ENCODE assay signal across 9 cellular contexts in genomic region chr17:72590382-72590781, GRCh38.
DNase-seq lines count a peak whose midpoint lies in the region; ATAC-seq and TF ChIP-seq lines count a peak whose summit lies in the region.
"Had no signal": no experiment of that assay in that cellular context is flagged by ENCODE, and none has a peak within 500 bp of the region (broad histone marks: within the 10 kb centered on the region; RNA-seq: fewer than 3 reads in every experiment).

No MANE protein-coding gene starts in this region.

- no peaks in the 10 kb centered on the region for H3K9me3 ChIP-seq in breast epithelium
- H3K9me3 ChIP-seq in T-helper 17 cell (ENCODE audit: control insufficient read depth, low read length, poor library complexity, severe bottlenecking): no peaks in the 10 kb centered on the region
- no peaks in the 10 kb centered on the region for H3K9me3 ChIP-seq in SJCRH30 (replicated peaks)

- POLR2A ChIA-PET in MCF 10A (lab: Yijun Ruan, JAX): interaction anchor here (1.2 to 7.8 kb wide), 6 partner anchors 12 to 136 kb away, joined by 3 to 166 read pairs (median 27); no protein-coding TSS in a partner anchor

- H3K27me3 ChIP-seq in breast epithelium: peaks cover 0 to 41% of the 10 kb centered on the region in 2 donors
- no peaks in the 10 kb centered on the region for H3K27me3 ChIP-seq in foreskin keratinocyte
- H3K27me3 ChIP-seq in SJCRH30: peaks cover 4% of the 10 kb centered on the region; the same call in 1 of the 2 replicates

- DNase-seq in MCF 10A (ENCODE audit: unreplicated experiment): peak; percentile 78
- DNase-seq in breast epithelium (ENCODE audit: low spot score in 2 of 2): no peak
- DNase-seq in T-helper 17 cell: no peak
- peak; percentile 52 to 73 for DNase-seq in foreskin keratinocyte
- no peak for DNase-seq in type B pancreatic cell (ENCODE audit: extremely low spot score, unreplicated experiment)
- no peak for DNase-seq in NCI-H2081 treated with DMSO at 0.1 percent for 48 hours (lab: John Stamatoyannopoulos, UW)
- no peak for DNase-seq in SJCRH30
- DNase-seq in NCI-H748 (lab: John Stamatoyannopoulos, UW; ENCODE audit: unreplicated experiment): no peak
- DNase-seq: islet precursor cell had no signal

- peak overlapping the region; percentile 90 for H3K27ac Mint-ChIP-seq in MCF 10A (ENCODE audit: low read depth, unreplicated experiment)
- no peak overlapping the region for H3K27ac Mint-ChIP-seq in T-helper 17 cell
- peak overlapping the region; percentile 98 for H3K27ac Mint-ChIP-seq in type B pancreatic cell

- H3K4me1 Mint-ChIP-seq in MCF 10A (ENCODE audit: insufficient read depth, unreplicated experiment): peaks cover 18% of the 10 kb centered on the region
- H3K4me1 Mint-ChIP-seq in T-helper 17 cell: peaks cover 24% of the 10 kb centered on the region
- peaks cover 32% of the 10 kb centered on the region for H3K4me1 Mint-ChIP-seq in type B pancreatic cell (ENCODE audit: unreplicated experiment)

- H3K4me3 Mint-ChIP-seq in MCF 10A (ENCODE audit: unreplicated experiment) (peak overlapping the region; percentile 91), T-helper 17 cell (peak overlapping the region; percentile 80), type B pancreatic cell (peak overlapping the region; percentile 89)

- ATAC-seq in T-helper 17 cell (no peak), foreskin keratinocyte (no peak)

- no peak overlapping the region for H3K4me3 ChIP-seq in breast epithelium
- H3K4me3 ChIP-seq in SJCRH30: no peak overlapping the region

- H3K27ac ChIP-seq in breast epithelium (no peak overlapping the region), foreskin keratinocyte (peak overlapping the region; percentile 94), SJCRH30 (no peak overlapping the region)

- no peak for TF ChIP-seq POLR2A in breast epithelium (IDR thresholded peaks at IDR 0.05)

- intact Hi-C loops in MCF 10A (cut with micrococcal nuclease) (no loop called here), breast epithelium (cut with DNase I; ENCODE audit: low total_unique reads) (no loop called here)

- no TSS peak for BruUV-seq in MCF 10A (replicated peaks; lab: Mats Ljungman, UMichigan)

- CTCF ChIA-PET in MCF 10A (lab: Yijun Ruan, JAX): interaction anchor here (0.8 to 2.1 kb wide), 2 partner anchors 31 to 603 kb away, joined by 3 to 12 read pairs; no protein-coding TSS in a partner anchor

- peaks cover 19% of the 10 kb centered on the region for H3K36me3 Mint-ChIP-seq in MCF 10A (ENCODE audit: insufficient read depth, unreplicated experiment)
- peaks cover 4% of the 10 kb centered on the region for H3K36me3 Mint-ChIP-seq in T-helper 17 cell (ENCODE audit: low read depth)
- peaks cover 10% of the 10 kb centered on the region for H3K36me3 Mint-ChIP-seq in type B pancreatic cell

- no peaks in the 10 kb centered on the region for H3K27me3 Mint-ChIP-seq in MCF 10A (ENCODE audit: insufficient read depth, unreplicated experiment)
- H3K27me3 Mint-ChIP-seq in T-helper 17 cell: peaks cover 24% of the 10 kb centered on the region
- peaks cover 15% of the 10 kb centered on the region for H3K27me3 Mint-ChIP-seq in type B pancreatic cell

- H3K36me3 ChIP-seq in breast epithelium: no peaks in the 10 kb centered on the region
- no peaks in the 10 kb centered on the region for H3K36me3 ChIP-seq in SJCRH30

- H3K4me1 ChIP-seq in breast epithelium (no peaks in the 10 kb centered on the region), foreskin keratinocyte (peaks cover 25% of the 10 kb centered on the region), SJCRH30 (no peaks in the 10 kb centered on the region)

- H3K9me3 Mint-ChIP-seq in MCF 10A (ENCODE audit: unreplicated experiment): no peaks in the 10 kb centered on the region
- no peaks in the 10 kb centered on the region for H3K9me3 Mint-ChIP-seq in type B pancreatic cell

- TF ChIP-seq CTCF in MCF 10A (IDR thresholded peaks at IDR 0.05; ENCODE audit: unreplicated experiment) (no peak), breast epithelium (IDR thresholded peaks at IDR 0.05) (no peak), foreskin keratinocyte (conservative IDR thresholded peaks at IDR 0.05) (no peak), type B pancreatic cell (conservative IDR thresholded peaks at IDR 0.05) (no peak)

Comparison
In these comparisons a context has a peak if more than half of its experiments do, and no peak if none do; other contexts are left out.
1. DNase-seq: peak in MCF 10A (single experiment) and foreskin keratinocyte (2 of 2); none in breast epithelium (0 of 2), T-helper 17 cell (0 of 3), type B pancreatic cell (single experiment), NCI-H2081 treated with DMSO at 0.1 percent for 48 hours (single experiment), SJCRH30 (0 of 2) and NCI-H748 (single experiment).
2. Peak in every context shown above with its lines, with median percentiles within 50 percentile points of each other: H3K4me3 Mint-ChIP-seq.